23 cellular contexts compared by ENCODE assay signal in the genomic region with DNA sequence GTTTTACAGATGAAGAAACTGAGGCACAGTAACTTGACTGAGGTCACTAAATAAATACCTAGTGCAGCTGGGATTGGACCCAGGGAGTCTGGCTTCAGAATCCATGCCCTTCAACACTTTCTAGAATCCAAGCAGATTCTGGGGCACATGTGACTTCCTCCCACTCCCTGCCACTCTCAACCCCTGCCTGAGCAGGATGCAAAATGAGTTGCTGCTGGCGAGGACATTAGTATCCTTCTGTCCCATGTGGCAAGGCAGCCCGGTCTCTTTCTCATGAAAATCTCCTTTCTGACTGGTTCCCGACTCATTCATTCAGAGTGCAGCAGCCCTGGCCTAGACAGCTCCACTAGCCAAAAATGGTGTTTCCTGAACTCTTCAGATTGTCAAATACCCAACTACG. TPM values are rescaled to one million over a fixed set of nuclear protein-coding genes. Genes with fewer than 3 reads are reported as not detected.
"Had no signal": no experiment of that assay in that cellular context is flagged by ENCODE, and none has a peak within 500 bp of the region (broad histone marks: within the 10 kb centered on the region; RNA-seq: fewer than 3 reads in every experiment).

No MANE protein-coding gene starts in this region.

- H3K36me3 ChIP-seq: ascending aorta, esophagus muscularis mucosa, gastroesophageal sphincter, right atrium auricular region, tibial nerve, vagina, WERI-Rb-1 had no signal

- DNase-seq: activated CD4-positive, alpha-beta T cell treated with anti-CD3 and anti-CD28 coated beads, Interleukin-2, amount 50 U/mL, for 4 hours; activated gamma-delta T cell; cerebellar nuclear complex; effector CD8-positive, alpha-beta T cell; left colon; nephron progenitor cell; stimulated activated CD4-positive, alpha-beta T cell treated with anti-CD3 and anti-CD28 coated beads, Interleukin-15, amount 100 ng/mL, for 24 hours; stimulated activated CD4-positive, alpha-beta T cell treated with anti-CD3 and anti-CD28 coated beads, Interleukin-2, amount 100 ng/mL, for 48 hours; T-helper 2 cell; WERI-Rb-1 had no signal

- H3K4me1 ChIP-seq: ascending aorta, gastroesophageal sphincter, tibial nerve had no signal

- ATAC-seq: gastroesophageal sphincter, left colon had no signal

- H3K4me3 ChIP-seq: ascending aorta, esophagus muscularis mucosa, gastroesophageal sphincter, hepatocyte, right atrium auricular region, tibial nerve, vagina had no signal

- H3K9me3 ChIP-seq: ascending aorta, esophagus muscularis mucosa, gastroesophageal sphincter, right atrium auricular region, tibial nerve, vagina had no signal

- H3K36me3 Mint-ChIP-seq: activated naive CD4-positive, alpha-beta T cell treated with anti-CD3 and anti-CD28 coated beads, Interleukin-2, amount 50 U/mL, for 24 hours had no signal

- H3K4me1 Mint-ChIP-seq: activated naive CD4-positive, alpha-beta T cell treated with anti-CD3 and anti-CD28 coated beads, Interleukin-2, amount 50 U/mL, for 24 hours had no signal

- H3K27ac ChIP-seq: ascending aorta, esophagus muscularis mucosa, gastroesophageal sphincter, hepatocyte, right atrium auricular region, tibial nerve, vagina, WERI-Rb-1 had no signal

- H3K27ac Mint-ChIP-seq: activated naive CD4-positive, alpha-beta T cell treated with anti-CD3 and anti-CD28 coated beads, Interleukin-2, amount 50 U/mL, for 24 hours; dendritic cell treated with granulocyte-macrophage colony-stimulating factor and Interleukin-4, amounts not matched to agents 40 ng/mL and 50 ng/mL, for 4 days; nephron progenitor cell; stimulated activated naive CD8-positive, alpha-beta T cell treated with anti-CD3 and anti-CD28 coated beads, Interleukin-15, Interleukin-2, amounts not matched to agents 100 ng/mL and 50 ng/mL, for 24 hours had no signal

- H3K4me3 Mint-ChIP-seq: activated naive CD4-positive, alpha-beta T cell treated with anti-CD3 and anti-CD28 coated beads, Interleukin-2, amount 50 U/mL, for 24 hours; dendritic cell treated with granulocyte-macrophage colony-stimulating factor and Interleukin-4, amounts not matched to agents 40 ng/mL and 50 ng/mL, for 4 days; nephron progenitor cell; stimulated activated naive CD8-positive, alpha-beta T cell treated with anti-CD3 and anti-CD28 coated beads, Interleukin-15, Interleukin-2, amounts not matched to agents 100 ng/mL and 50 ng/mL, for 24 hours had no signal

- H3K9me3 Mint-ChIP-seq: activated naive CD4-positive, alpha-beta T cell treated with anti-CD3 and anti-CD28 coated beads, Interleukin-2, amount 50 U/mL, for 24 hours; dendritic cell treated with granulocyte-macrophage colony-stimulating factor and Interleukin-4, amounts not matched to agents 40 ng/mL and 50 ng/mL, for 4 days; nephron progenitor cell; stimulated activated naive CD8-positive, alpha-beta T cell treated with anti-CD3 and anti-CD28 coated beads, Interleukin-15, Interleukin-2, amounts not matched to agents 100 ng/mL and 50 ng/mL, for 24 hours had no signal

RNA-seq across cellular contexts. Expression of a gene that starts 28.4 kb away (rescaled TPM):
- total RNA-seq: activated CD8-positive, alpha-beta memory T cell treated with anti-CD3 and anti-CD28 coated beads for 36 hours; ascending aorta; endothelial cell of umbilical vein; lung microvascular endothelial cell had no signal

RNA-seq across cellular contexts. Expression of a gene that starts 50.0 kb away (rescaled TPM):
- total RNA-seq: activated CD8-positive, alpha-beta memory T cell treated with anti-CD3 and anti-CD28 coated beads for 36 hours; endothelial cell of umbilical vein; lung microvascular endothelial cell; tibial nerve had no signal
